18 cellular contexts compared by ENCODE assay signal in the genomic region with DNA sequence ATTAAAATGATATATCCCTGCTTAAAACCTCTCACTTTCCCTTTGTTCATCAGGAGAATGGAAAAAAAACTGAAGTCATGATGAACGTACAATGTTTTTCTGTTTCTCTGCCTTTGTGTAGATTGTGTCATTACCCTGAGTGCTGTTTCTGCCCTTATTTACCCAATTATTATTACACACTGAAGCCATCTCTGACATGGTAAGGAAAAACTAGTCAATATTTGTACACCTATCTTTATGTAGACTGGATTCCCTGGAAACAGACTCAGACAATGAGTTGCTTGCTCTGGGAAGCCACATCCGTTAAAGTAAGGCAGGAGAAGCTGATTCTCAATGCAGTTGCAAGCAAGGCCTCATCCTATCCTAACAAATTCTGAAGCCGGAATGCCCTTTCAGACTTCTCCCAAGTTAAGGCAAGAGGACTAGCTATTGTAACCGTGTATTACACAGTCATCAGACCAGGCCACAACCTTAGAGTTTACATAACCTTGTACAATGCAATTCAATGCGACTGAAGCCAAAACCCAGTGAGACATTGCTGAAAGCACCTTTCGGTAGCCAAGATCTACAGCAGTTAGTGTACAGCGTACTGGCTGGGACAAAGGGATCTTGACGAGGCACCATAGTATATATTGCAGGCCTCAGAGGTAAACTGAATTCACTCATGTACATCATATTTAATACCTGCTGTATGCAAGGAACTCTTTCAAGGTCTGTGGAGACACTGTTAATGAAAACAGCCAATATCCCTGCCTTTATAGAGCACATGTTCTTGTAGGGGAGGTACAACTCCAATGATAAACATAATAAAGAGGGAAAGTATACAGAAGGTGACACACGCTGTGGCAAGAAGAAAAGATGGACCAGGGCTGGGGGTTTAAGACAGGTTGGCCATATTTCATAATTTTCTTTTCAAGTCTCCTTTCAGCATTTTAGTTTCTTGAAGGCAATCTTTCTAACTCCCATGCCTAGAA.
"Had no signal": no experiment of that assay in that cellular context is flagged by ENCODE, and none has a peak within 500 bp of the region (broad histone marks: within the 10 kb centered on the region; RNA-seq: fewer than 3 reads in every experiment).

No MANE protein-coding gene starts in this region.

- H3K9me3 ChIP-seq: right atrium auricular region, stomach, upper lobe of right lung had no signal

- DNase-seq: activated CD4-positive, alpha-beta T cell treated with anti-CD3 and anti-CD28 coated beads, Interleukin-2, amount 50 U/mL, for 1 hour; activated CD4-positive, CD25-positive, alpha-beta regulatory T cell treated with anti-CD3 and anti-CD28 coated beads, Interleukin-2, amount 50 U/mL, for 72 hours; activated CD8-positive, alpha-beta memory T cell treated with anti-CD3 and anti-CD28 coated beads, Interleukin-2, amount 50 U/mL, for 4 hours; activated naive CD4-positive, alpha-beta T cell treated with anti-CD3 and anti-CD28 coated beads, Interleukin-2, amount 10 ng/mL, durations not matched to agents 7 days and 5 days; activated T-cell treated with anti-CD3 and anti-CD28 coated beads, Interleukin-2, amount 50 U/mL, for 4 hours; aorta; left lung; midbrain; nephron progenitor cell; occipital lobe; stomach; upper lobe of right lung had no signal

- H3K36me3 ChIP-seq: left lung, right atrium auricular region, stomach, upper lobe of right lung had no signal

- H3K27me3 ChIP-seq: left lung, right atrium auricular region, stomach, upper lobe of right lung had no signal

- H3K4me3 ChIP-seq: coronary artery, left lung, right atrium auricular region, skin epidermis, stomach, upper lobe of right lung had no signal

- FAIRE-seq: endometrium, frontal cortex, keratinocyte had no signal

- H3K4me1 ChIP-seq: left lung, right atrium auricular region, stomach, upper lobe of right lung had no signal

- H3K27ac ChIP-seq: coronary artery, left lung, right atrium auricular region, skin epidermis, stomach, upper lobe of right lung had no signal
